In the genomic region with DNA sequence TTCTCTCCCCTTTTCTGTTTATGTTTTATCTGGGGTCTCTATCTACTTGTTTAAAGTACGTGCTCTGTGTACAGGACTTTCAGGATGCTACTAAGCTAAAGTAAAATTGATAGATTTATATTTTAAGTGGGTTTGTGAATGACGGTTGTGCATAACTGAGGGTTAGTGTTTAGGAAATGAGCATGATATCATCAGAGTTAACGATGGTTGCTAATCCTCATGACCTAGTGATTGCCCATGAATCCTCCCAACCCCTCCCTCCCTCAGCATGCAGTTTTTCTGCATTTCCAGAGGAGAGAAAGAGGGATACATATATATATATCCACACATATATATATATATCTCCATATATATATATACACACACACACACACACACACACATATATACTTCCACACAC, we compare ENCODE assay signal across 26 cellular contexts.
DNase-seq lines count a peak whose midpoint lies in the region; ATAC-seq and TF ChIP-seq lines count a peak whose summit lies in the region.
"Had no signal": no experiment of that assay in that cellular context is flagged by ENCODE, and none has a peak within 500 bp of the region (broad histone marks: within the 10 kb centered on the region; RNA-seq: fewer than 3 reads in every experiment).

No MANE protein-coding gene starts in this region.

- H3K27ac ChIP-seq in neural progenitor cell: no peak overlapping the region
- H3K27ac ChIP-seq: A549, HL-60, SJSA1 had no signal

- no peak for ATAC-seq in activated naive CD4-positive, alpha-beta T cell treated with anti-CD3 and anti-CD28 coated beads, Interleukin-2, amount 50 U/mL, for 72 hours
- ATAC-seq: A549, GM23338, PC-3, Right ventricle myocardium inferior had no signal

- peak overlapping the region; percentile 59 for H3K4me2 ChIP-seq in neural progenitor cell
- H3K4me2 ChIP-seq: A549, GM23338 had no signal

- H3K9ac ChIP-seq in neural progenitor cell: no peak overlapping the region

- DNase-seq in AG08395 (ENCODE audit: low spot score): peak; percentile 14
- DNase-seq in ELR (ENCODE audit: low read depth): peak; percentile 30
- DNase-seq in amniotic epithelial cell (ENCODE audit: low read depth): peak; percentile 1
- no peak for DNase-seq in neural progenitor cell (ENCODE audit: low spot score)
- DNase-seq in activated naive CD4-positive, alpha-beta T cell treated with anti-CD3 and anti-CD28 coated beads, Interleukin-2, amount 50 U/mL, for 72 hours (ENCODE audit: low spot score in 2 of 2): no peak
- DNase-seq in NCI-H2171 (lab: John Stamatoyannopoulos, UW): no peak
- DNase-seq in SIG-M5 (lab: John Stamatoyannopoulos, UW): no peak
- DNase-seq: C1 segment of cervical spinal cord; CD4-positive, alpha-beta memory T cell; COR-L47; EL; GF-D8; H9; Karpas-422; NCI-H1105; NCI-H146; NCI-H1930; NCI-H2107; NCI-H2227 treated with DMSO at 0.1 percent for 48 hours; NCI-H526 treated with DMSO at 0.1 percent for 48 hours; PC-3 had no signal

- no peak overlapping the region for H3K27ac Mint-ChIP-seq in neural progenitor cell
- no peak overlapping the region for H3K27ac Mint-ChIP-seq in activated naive CD4-positive, alpha-beta T cell treated with anti-CD3 and anti-CD28 coated beads, Interleukin-2, amount 50 U/mL, for 72 hours
- H3K27ac Mint-ChIP-seq: CD4-positive, alpha-beta memory T cell; GM23338; H9 had no signal

- H3K9me3 ChIP-seq in neural progenitor cell (ENCODE audit: low read depth): no peaks in the 10 kb centered on the region
- H3K9me3 ChIP-seq: A549, SJSA1 had no signal

- peaks cover 27% of the 10 kb centered on the region for H3K4me1 Mint-ChIP-seq in neural progenitor cell
- H3K4me1 Mint-ChIP-seq: CD4-positive, alpha-beta memory T cell had no signal

- H3K27me3 ChIP-seq in neural progenitor cell: no peaks in the 10 kb centered on the region
- H3K27me3 ChIP-seq: SJSA1 had no signal

- no peak overlapping the region for H3K4me3 ChIP-seq in neural progenitor cell
- H3K4me3 ChIP-seq: A549, GM23338, SJSA1 had no signal

- no peaks in the 10 kb centered on the region for H3F3A ChIP-seq in neural progenitor cell (ENCODE audit: low read depth)

- H3K9me3 Mint-ChIP-seq in neural progenitor cell: no peaks in the 10 kb centered on the region
- peaks cover 27 to 36% of the 10 kb centered on the region in 2 donors for H3K9me3 Mint-ChIP-seq in activated naive CD4-positive, alpha-beta T cell treated with anti-CD3 and anti-CD28 coated beads, Interleukin-2, amount 50 U/mL, for 72 hours
- H3K9me3 Mint-ChIP-seq: GM23338, H9 had no signal

- no peaks in the 10 kb centered on the region for H3K79me2 ChIP-seq in neural progenitor cell (ENCODE audit: low read depth)

- TF ChIP-seq CTCF in neural progenitor cell (IDR thresholded peaks at IDR 0.05): no peak

- no peaks in the 10 kb centered on the region for H3K36me3 ChIP-seq in neural progenitor cell
- H3K36me3 ChIP-seq: SJSA1 had no signal

- H3K27me3 Mint-ChIP-seq in neural progenitor cell (ENCODE audit: insufficient read depth, low read depth): no peaks in the 10 kb centered on the region
- H3K27me3 Mint-ChIP-seq: CD4-positive, alpha-beta memory T cell had no signal

- no peaks in the 10 kb centered on the region for H4K20me1 ChIP-seq in neural progenitor cell (ENCODE audit: low read depth)

- H3K4me1 ChIP-seq in neural progenitor cell: peaks cover 25% of the 10 kb centered on the region

- no peaks in the 10 kb centered on the region for H3K36me3 Mint-ChIP-seq in neural progenitor cell
- H3K36me3 Mint-ChIP-seq in activated naive CD4-positive, alpha-beta T cell treated with anti-CD3 and anti-CD28 coated beads, Interleukin-2, amount 50 U/mL, for 72 hours: no peaks in the 10 kb centered on the region
- H3K36me3 Mint-ChIP-seq: CD4-positive, alpha-beta memory T cell had no signal

- H2AFZ ChIP-seq in neural progenitor cell (replicated peaks): no peak overlapping the region
- H2AFZ ChIP-seq: GM23338 had no signal

- no peak overlapping the region for H3K4me3 Mint-ChIP-seq in neural progenitor cell
- H3K4me3 Mint-ChIP-seq: CD4-positive, alpha-beta memory T cell; GM23338; H9 had no signal

Comparison
In these comparisons a context has a peak if more than half of its experiments do, and no peak if none do; other contexts are left out.
1. DNase-seq: peak in AG08395 (single experiment), ELR (single experiment) and amniotic epithelial cell (single experiment); none in neural progenitor cell (single experiment), activated naive CD4-positive, alpha-beta T cell treated with anti-CD3 and anti-CD28 coated beads, Interleukin-2, amount 50 U/mL, for 72 hours (0 of 2), NCI-H2171 (single experiment) and SIG-M5 (single experiment).